Comparison of ENCODE assay signal across 20 cellular contexts in the genomic region with DNA sequence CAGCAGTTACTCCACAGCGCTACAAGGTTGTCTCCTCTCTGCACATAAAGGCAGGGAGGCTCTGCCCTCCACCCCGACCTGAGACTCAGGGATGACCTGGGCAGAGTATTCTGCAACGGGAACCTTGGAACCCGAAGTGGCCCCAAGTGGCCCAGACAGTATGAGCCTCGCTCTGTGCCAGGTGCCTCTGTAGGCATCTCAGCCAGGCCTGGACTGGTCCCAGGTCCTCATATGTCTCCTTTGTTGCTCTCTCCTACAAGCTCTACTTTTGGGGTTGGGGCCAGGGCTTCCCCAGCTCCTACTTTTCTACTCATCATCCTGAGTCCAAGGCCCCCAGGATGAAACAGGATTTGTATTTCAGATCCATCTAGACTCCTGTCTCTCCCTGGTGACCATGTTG.
DNase-seq lines count a peak whose midpoint lies in the region; ATAC-seq and TF ChIP-seq lines count a peak whose summit lies in the region.
"Had no signal": no experiment of that assay in that cellular context is flagged by ENCODE, and none has a peak within 500 bp of the region (broad histone marks: within the 10 kb centered on the region; RNA-seq: fewer than 3 reads in every experiment).

No MANE protein-coding gene starts in this region.

- H3K27ac Mint-ChIP-seq in activated naive CD4-positive, alpha-beta T cell treated with anti-CD3 and anti-CD28 coated beads, Interleukin-2, amount 50 U/mL, for 24 hours = peak overlapping the region; percentile 68
- peak overlapping the region; percentile 82 for H3K27ac Mint-ChIP-seq in T-helper 17 cell
- peak overlapping the region; percentile 85 for H3K27ac Mint-ChIP-seq in glutamatergic neuron (ENCODE audit: unreplicated experiment)

- H3K4me3 ChIP-seq in transverse colon = no peak overlapping the region
- H3K4me3 ChIP-seq: gastrocnemius medialis, thoracic aorta had no signal

- H3K4me3 Mint-ChIP-seq in activated naive CD4-positive, alpha-beta T cell treated with anti-CD3 and anti-CD28 coated beads, Interleukin-2, amount 50 U/mL, for 24 hours = no peak overlapping the region
- no peak overlapping the region for H3K4me3 Mint-ChIP-seq in T-helper 17 cell
- H3K4me3 Mint-ChIP-seq in glutamatergic neuron (ENCODE audit: unreplicated experiment) = no peak overlapping the region

- in situ Hi-C loops in transverse colon (cut with MboI; ENCODE audit: low pct_ligation_motif_present in 1 of 4, low pct_unique_long_range_greater_than_20kb in 1 of 4, low sequenced_read_pairs in 3 of 4) = no loop called here

- TF ChIP-seq CTCF in glutamatergic neuron (IDR thresholded peaks at IDR 0.05; ENCODE audit: partially characterized antibody, unreplicated experiment) (no peak), transverse colon (IDR thresholded peaks at IDR 0.05) (no peak)

- TF ChIP-seq EP300 in transverse colon (IDR thresholded peaks at IDR 0.05; ENCODE audit: low read depth) = no peak

- H3K27ac ChIP-seq in transverse colon = peak overlapping the region; percentile 79 to 91 (median 86)
- H3K27ac ChIP-seq: thoracic aorta had no signal

- no peaks in the 10 kb centered on the region for H3K9me3 Mint-ChIP-seq in activated naive CD4-positive, alpha-beta T cell treated with anti-CD3 and anti-CD28 coated beads, Interleukin-2, amount 50 U/mL, for 24 hours
- H3K9me3 Mint-ChIP-seq in glutamatergic neuron (ENCODE audit: unreplicated experiment) = peaks cover 15% of the 10 kb centered on the region
- H3K9me3 Mint-ChIP-seq: activated T-helper 2 cell treated with anti-CD3 and anti-CD28 coated beads, Interferon-gamma antibody, Interleukin-2, Interleukin-4, amounts not matched to agents 10 μg/mL and 5 μg/mL and 100 μg/mL, durations not matched to agents 14 hours and 24 hours and 36 hours had no signal

- no peaks in the 10 kb centered on the region for H3K27me3 Mint-ChIP-seq in activated naive CD4-positive, alpha-beta T cell treated with anti-CD3 and anti-CD28 coated beads, Interleukin-2, amount 50 U/mL, for 24 hours
- H3K27me3 Mint-ChIP-seq in T-helper 17 cell (no peaks in the 10 kb centered on the region), glutamatergic neuron (ENCODE audit: unreplicated experiment) (peaks cover 13% of the 10 kb centered on the region)

- DNase-seq in activated naive CD4-positive, alpha-beta T cell treated with Interleukin-2 at 50 U/mL for 16 hours = no peak
- DNase-seq in T-helper 17 cell (no peak), glutamatergic neuron (no peak), transverse colon (no peak), GDM1 (lab: John Stamatoyannopoulos, UW) (no peak)
- DNase-seq: aorta, DMS79 treated with DMSO at 0.1 percent for 48 hours, gastrocnemius medialis, H7, kidney, NCI-H1105 treated with DMSO at 0.1 percent for 48 hours, NCI-H2081 treated with DMSO at 0.1 percent for 48 hours, NCI-H510A treated with DMSO at 0.1 percent for 48 hours, right cardiac atrium, SK-N-SH had no signal

- no peak for TF ChIP-seq POLR2A in transverse colon (IDR thresholded peaks at IDR 0.05)

- H3K9me3 ChIP-seq in T-helper 17 cell (ENCODE audit: control insufficient read depth, low read length, poor library complexity, severe bottlenecking) = no peaks in the 10 kb centered on the region
- no peaks in the 10 kb centered on the region for H3K9me3 ChIP-seq in transverse colon
- H3K9me3 ChIP-seq: gastrocnemius medialis, SK-N-SH, thoracic aorta had no signal

- no peaks in the 10 kb centered on the region for H3K36me3 ChIP-seq in transverse colon
- H3K36me3 ChIP-seq: gastrocnemius medialis, thoracic aorta had no signal

- H3K4me1 ChIP-seq in transverse colon = peaks cover 13 to 27% (median 17%) of the 10 kb centered on the region in 4 donors

- intact Hi-C loops in transverse colon (cut with DNase I; ENCODE audit: low total_unique reads) = no loop called here

- ATAC-seq in T-helper 17 cell (peak; percentile 22), HG02852 (IDR thresholded peaks at IDR 0.05; ENCODE audit: unreplicated experiment) (no peak), GM19467 (IDR thresholded peaks at IDR 0.05; ENCODE audit: unreplicated experiment) (no peak)
- ATAC-seq: right cardiac atrium had no signal

- H3K4me1 Mint-ChIP-seq in activated naive CD4-positive, alpha-beta T cell treated with anti-CD3 and anti-CD28 coated beads, Interleukin-2, amount 50 U/mL, for 24 hours = peaks cover 51% of the 10 kb centered on the region
- H3K4me1 Mint-ChIP-seq in T-helper 17 cell (peaks cover 10% of the 10 kb centered on the region), glutamatergic neuron (ENCODE audit: low read depth, unreplicated experiment) (peaks cover 52% of the 10 kb centered on the region)

- H3K36me3 Mint-ChIP-seq in activated naive CD4-positive, alpha-beta T cell treated with anti-CD3 and anti-CD28 coated beads, Interleukin-2, amount 50 U/mL, for 24 hours = no peaks in the 10 kb centered on the region
- H3K36me3 Mint-ChIP-seq in T-helper 17 cell (ENCODE audit: low read depth) (no peaks in the 10 kb centered on the region), glutamatergic neuron (ENCODE audit: unreplicated experiment) (no peaks in the 10 kb centered on the region)

- WGBS in transverse colon (ENCODE audit: low coverage in 1 of 2), 2 donors = 91% methylated on average over 5 of the region's 5 CpGs; no CpG with 5 or more reads in 1 of the 2 donors

- no peaks in the 10 kb centered on the region for H3K27me3 ChIP-seq in transverse colon
- H3K27me3 ChIP-seq: gastrocnemius medialis had no signal
